Comparison of ENCODE assay signal across 12 cellular contexts in genomic region chr6:83199865-83200230, GRCh38. TPM values are rescaled to one million over a fixed set of nuclear protein-coding genes. Genes with fewer than 3 reads are reported as not detected.
DNase-seq lines count a peak whose midpoint lies in the region; ATAC-seq and TF ChIP-seq lines count a peak whose summit lies in the region.
"Had no signal": no experiment of that assay in that cellular context is flagged by ENCODE, and none has a peak within 500 bp of the region (broad histone marks: within the 10 kb centered on the region; RNA-seq: fewer than 3 reads in every experiment).

No MANE protein-coding gene starts in this region.

- H3F3A ChIP-seq in SK-N-SH (replicated peaks; ENCODE audit: insufficient read depth), result peaks cover 21% of the 10 kb centered on the region

- H3K9ac ChIP-seq in SK-N-SH, result no peak overlapping the region

- no peak for TF ChIP-seq CTCF in SK-N-SH (IDR thresholded peaks at IDR 0.05)
- no peak for TF ChIP-seq CTCF in fibroblast of pulmonary artery (IDR thresholded peaks at IDR 0.05; ENCODE audit: low read length, missing control alignments)

- H4K20me1 ChIP-seq in SK-N-SH (ENCODE audit: insufficient read depth), result no peaks in the 10 kb centered on the region

- no peak overlapping the region for H2AFZ ChIP-seq in SK-N-SH (ENCODE audit: low read depth)

- peaks cover 3 to 20% of the 10 kb centered on the region in 2 experiments; a peak in 2 of 4 replicates for H3K4me1 ChIP-seq in SK-N-SH (ENCODE audit: control insufficient read depth in 1 of 2, insufficient read depth in 2 of 2, low read depth in 1 of 2, low read length in 1 of 2)

- ATAC-seq in GM21576 (IDR thresholded peaks at IDR 0.05; ENCODE audit: unreplicated experiment) (peak; percentile 9), HG03135 (IDR thresholded peaks at IDR 0.05; ENCODE audit: unreplicated experiment) (no peak)
- peak; percentile 24 for ATAC-seq in stimulated activated effector memory CD8-positive, alpha-beta T cell treated with anti-CD3 and anti-CD28 coated beads, Interleukin-12 subunit alpha, Interleukin-12 subunit beta, amount 100 ng/mL, for 72 hours
- ATAC-seq in activated CD8-positive, alpha-beta T cell treated with anti-CD3 and anti-CD28 coated beads, Interleukin-2, amount 10 ng/mL, durations not matched to agents 7 days and 5 days, result no peak

- no peak for TF ChIP-seq EP300 in SK-N-SH (IDR thresholded peaks at IDR 0.05; ENCODE audit: borderline replicate concordance in 1 of 2, low read depth in 1 of 2, low read length in 1 of 2)

- H3K27ac ChIP-seq in SK-N-SH (ENCODE audit: low read depth in 2 of 2, low read length in 1 of 2), result peak overlapping the region in 1 of 2 experiments; percentile 57; a peak in 2 of 4 replicates
- H3K27ac ChIP-seq: prostate gland, upper lobe of left lung had no signal

- H3K9me3 ChIP-seq in SK-N-SH, result no peaks in the 10 kb centered on the region
- H3K9me3 ChIP-seq: prostate gland, upper lobe of left lung had no signal

- H3K9me3 Mint-ChIP-seq in stimulated activated effector memory CD8-positive, alpha-beta T cell treated with anti-CD3 and anti-CD28 coated beads, Interleukin-12 subunit alpha, Interleukin-12 subunit beta, amount 100 ng/mL, for 72 hours, result no peaks in the 10 kb centered on the region
- H3K9me3 Mint-ChIP-seq in activated CD8-positive, alpha-beta T cell treated with anti-CD3 and anti-CD28 coated beads, Interleukin-2, amount 10 ng/mL, durations not matched to agents 7 days and 5 days (ENCODE audit: insufficient read depth), result no peaks in the 10 kb centered on the region
- H3K9me3 Mint-ChIP-seq: activated T-cell treated with anti-CD3 and anti-CD28 coated beads, Interleukin-2, amount 50 U/mL, for 24 hours had no signal

- H3K9me2 ChIP-seq in SK-N-SH, result no peaks in the 10 kb centered on the region

- no peaks in the 10 kb centered on the region for H3K36me3 Mint-ChIP-seq in stimulated activated effector memory CD8-positive, alpha-beta T cell treated with anti-CD3 and anti-CD28 coated beads, Interleukin-12 subunit alpha, Interleukin-12 subunit beta, amount 100 ng/mL, for 72 hours
- no peaks in the 10 kb centered on the region for H3K36me3 Mint-ChIP-seq in activated CD8-positive, alpha-beta T cell treated with anti-CD3 and anti-CD28 coated beads, Interleukin-2, amount 10 ng/mL, durations not matched to agents 7 days and 5 days (ENCODE audit: low read depth)

- H3K79me2 ChIP-seq in SK-N-SH (ENCODE audit: insufficient read depth), result peaks cover 2% of the 10 kb centered on the region

- CTCF ChIA-PET in SK-N-SH (lab: Yijun Ruan, JAX), result interaction anchor here (1.2 to 2.2 kb wide), 4 partner anchors 10 to 314 kb away, joined by 3 to 9 read pairs (median 4); no protein-coding TSS in a partner anchor
- CTCF ChIA-PET in activated CD8-positive, alpha-beta T cell treated with anti-CD3 and anti-CD28 coated beads, Interleukin-2, amount 10 ng/mL, durations not matched to agents 7 days and 5 days (lab: Charles Lee), result interaction anchor here (0.6 to 1.4 kb wide), 3 partner anchors 15 to 133 kb away, joined by 3 to 5 read pairs (median 4); no protein-coding TSS in a partner anchor

- POLR2A ChIA-PET in SK-N-SH (lab: Yijun Ruan, JAX), result no interaction called here
- POLR2A ChIA-PET in activated CD8-positive, alpha-beta T cell treated with anti-CD3 and anti-CD28 coated beads, Interleukin-2, amount 10 ng/mL, durations not matched to agents 7 days and 5 days (lab: Charles Lee), result no interaction called here

- H3K4me3 Mint-ChIP-seq in stimulated activated effector memory CD8-positive, alpha-beta T cell treated with anti-CD3 and anti-CD28 coated beads, Interleukin-12 subunit alpha, Interleukin-12 subunit beta, amount 100 ng/mL, for 72 hours, result no peak overlapping the region
- H3K4me3 Mint-ChIP-seq in activated CD8-positive, alpha-beta T cell treated with anti-CD3 and anti-CD28 coated beads, Interleukin-2, amount 10 ng/mL, durations not matched to agents 7 days and 5 days, result no peak overlapping the region
- H3K4me3 Mint-ChIP-seq: activated T-cell treated with anti-CD3 and anti-CD28 coated beads, Interleukin-2, amount 50 U/mL, for 24 hours had no signal

- no peak for TF ChIP-seq RAD21 in SK-N-SH (IDR thresholded peaks at IDR 0.05; ENCODE audit: low read length)

- H3K4me3 ChIP-seq in SK-N-SH (ENCODE audit: low read depth in 2 of 2, low read length in 1 of 2) (no peak overlapping the region), fibroblast of pulmonary artery (replicated peaks; ENCODE audit: low read depth, low read length) (no peak overlapping the region)
- H3K4me3 ChIP-seq: prostate gland, upper lobe of left lung had no signal

- H3K27me3 Mint-ChIP-seq in activated CD8-positive, alpha-beta T cell treated with anti-CD3 and anti-CD28 coated beads, Interleukin-2, amount 10 ng/mL, durations not matched to agents 7 days and 5 days (ENCODE audit: low read depth), result no peaks in the 10 kb centered on the region
- H3K27me3 Mint-ChIP-seq: activated T-cell treated with anti-CD3 and anti-CD28 coated beads, Interleukin-2, amount 50 U/mL, for 24 hours had no signal

- H3K4me1 Mint-ChIP-seq in stimulated activated effector memory CD8-positive, alpha-beta T cell treated with anti-CD3 and anti-CD28 coated beads, Interleukin-12 subunit alpha, Interleukin-12 subunit beta, amount 100 ng/mL, for 72 hours, result peaks cover 11% of the 10 kb centered on the region
- H3K4me1 Mint-ChIP-seq in activated CD8-positive, alpha-beta T cell treated with anti-CD3 and anti-CD28 coated beads, Interleukin-2, amount 10 ng/mL, durations not matched to agents 7 days and 5 days (ENCODE audit: low read depth), result no peaks in the 10 kb centered on the region

- 17% methylated on average over 2 of the region's 2 CpGs for WGBS in SK-N-SH (ENCODE audit: low lambda C conversion rate)

- no peaks in the 10 kb centered on the region for H3K27me3 ChIP-seq in SK-N-SH (ENCODE audit: insufficient read depth)
- H3K27me3 ChIP-seq: upper lobe of left lung had no signal

- no peak overlapping the region for H3K27ac Mint-ChIP-seq in stimulated activated effector memory CD8-positive, alpha-beta T cell treated with anti-CD3 and anti-CD28 coated beads, Interleukin-12 subunit alpha, Interleukin-12 subunit beta, amount 100 ng/mL, for 72 hours
- no peak overlapping the region for H3K27ac Mint-ChIP-seq in activated CD8-positive, alpha-beta T cell treated with anti-CD3 and anti-CD28 coated beads, Interleukin-2, amount 10 ng/mL, durations not matched to agents 7 days and 5 days
- H3K27ac Mint-ChIP-seq: activated T-cell treated with anti-CD3 and anti-CD28 coated beads, Interleukin-2, amount 50 U/mL, for 24 hours had no signal

- H3K4me2 ChIP-seq in SK-N-SH, result no peak overlapping the region

- no peak for DNase-seq in SK-N-SH
- DNase-seq in fibroblast of pulmonary artery (ENCODE audit: low read depth), result peak; percentile 85
- DNase-seq in stimulated activated effector memory CD8-positive, alpha-beta T cell treated with anti-CD3 and anti-CD28 coated beads, Interleukin-12 subunit alpha, Interleukin-12 subunit beta, amount 100 ng/mL, for 72 hours (ENCODE audit: low spot score in 2 of 2), result no peak
- DNase-seq in activated CD4-positive, alpha-beta T cell treated with anti-CD3 and anti-CD28 coated beads for 4 hours, result no peak
- no peak for DNase-seq in activated CD8-positive, alpha-beta T cell treated with anti-CD3 and anti-CD28 coated beads, Interleukin-2, amount 10 ng/mL, durations not matched to agents 7 days and 5 days
- DNase-seq: activated T-cell treated with anti-CD3 and anti-CD28 coated beads, Interleukin-2, amount 50 U/mL, for 24 hours; DMS79 treated with DMSO at 0.1 percent for 48 hours; RPMI8226; upper lobe of left lung had no signal

- peaks cover 14 to 27% of the 10 kb centered on the region in 2 experiments for H3K36me3 ChIP-seq in SK-N-SH (replicated peaks in 1 of 2; ENCODE audit: control insufficient read depth in 1 of 2, insufficient read depth in 2 of 2, low read length in 1 of 2)
- H3K36me3 ChIP-seq: prostate gland, upper lobe of left lung had no signal

TF ChIP-seq in SK-N-SH, 30 proteins besides CTCF, POLR2A, EP300 and RAD21 (continues in another document):
- TF ChIP-seq GATA2 (CRISPR knock-in tag; IDR thresholded peaks at IDR 0.05), result no peak
- TF ChIP-seq NFIC (IDR thresholded peaks at IDR 0.05; ENCODE audit: borderline replicate concordance), result peak; percentile 31; the same call in 1 of the 2 replicates
- no peak for TF ChIP-seq POLR2AphosphoS5 (IDR thresholded peaks at IDR 0.05; ENCODE audit: low read depth, low read length)
- no peak for TF ChIP-seq EZH2phosphoT487 (IDR thresholded peaks at IDR 0.05; ENCODE audit: borderline replicate concordance, low read depth)
- no peak for TF ChIP-seq NRF1 (IDR thresholded peaks at IDR 0.05; ENCODE audit: low read depth, low read length)
- TF ChIP-seq YY1 (IDR thresholded peaks at IDR 0.05; ENCODE audit: low read depth), result no peak
- peak; percentile 22; the same call in 1 of the 2 replicates for TF ChIP-seq TCF12 (IDR thresholded peaks at IDR 0.05)
- peak; percentile 23; the same call in 1 of the 2 replicates for TF ChIP-seq JUND (IDR thresholded peaks at IDR 0.05)
- no peak for TF ChIP-seq RXRA (IDR thresholded peaks at IDR 0.05; ENCODE audit: borderline replicate concordance, low read depth)
- TF ChIP-seq PBX3 (IDR thresholded peaks at IDR 0.05), result peak; percentile 31

RNA-seq across cellular contexts. Expression of gene RWDD2A, which starts 6.7 kb away (rescaled TPM):
- polyA plus RNA-seq in SK-N-SH (2012; rRNA removed), result 3.4 and 5.8 TPM in 2 replicates
- polyA plus RNA-seq in SK-N-SH (2012; cell fraction: cytosol; rRNA removed), result 4.3 and 4.9 TPM in 2 replicates
- 6.1 and 12.4 TPM in 2 replicates for polyA plus RNA-seq in SK-N-SH (2012; cell fraction: nucleus; rRNA removed)
- under 1 TPM; 0.57 to 0.87 TPM for total RNA-seq in activated CD8-positive, alpha-beta T cell treated with anti-CD3 and anti-CD28 coated beads, Interleukin-2, amount 10 ng/mL, durations not matched to agents 7 days and 5 days

RNA-seq across cellular contexts. Expression of gene PGM3, which starts 6.8 kb away (rescaled TPM):
- polyA plus RNA-seq in SK-N-SH (2012; rRNA removed), result 24.2 and 30.2 TPM in 2 replicates
- polyA plus RNA-seq in SK-N-SH (2012; cell fraction: cytosol; rRNA removed), result 28.8 and 30.9 TPM in 2 replicates
- 23.1 and 46.3 TPM in 2 replicates for polyA plus RNA-seq in SK-N-SH (2012; cell fraction: nucleus; rRNA removed)
- total RNA-seq in activated CD8-positive, alpha-beta T cell treated with anti-CD3 and anti-CD28 coated beads, Interleukin-2, amount 10 ng/mL, durations not matched to agents 7 days and 5 days, result 1 to 10 TPM; 9.3 to 10.0 TPM

Comparison
In these comparisons a context has a peak if more than half of its experiments do, and no peak if none do; other contexts are left out.
1. ATAC-seq: peak in GM21576 (single experiment) and stimulated activated effector memory CD8-positive, alpha-beta T cell treated with anti-CD3 and anti-CD28 coated beads, Interleukin-12 subunit alpha, Interleukin-12 subunit beta, amount 100 ng/mL, for 72 hours (single experiment); none in HG03135 (single experiment) and activated CD8-positive, alpha-beta T cell treated with anti-CD3 and anti-CD28 coated beads, Interleukin-2, amount 10 ng/mL, durations not matched to agents 7 days and 5 days (single experiment).